ENCODE assay signal across 8 cellular contexts in the genomic region with DNA sequence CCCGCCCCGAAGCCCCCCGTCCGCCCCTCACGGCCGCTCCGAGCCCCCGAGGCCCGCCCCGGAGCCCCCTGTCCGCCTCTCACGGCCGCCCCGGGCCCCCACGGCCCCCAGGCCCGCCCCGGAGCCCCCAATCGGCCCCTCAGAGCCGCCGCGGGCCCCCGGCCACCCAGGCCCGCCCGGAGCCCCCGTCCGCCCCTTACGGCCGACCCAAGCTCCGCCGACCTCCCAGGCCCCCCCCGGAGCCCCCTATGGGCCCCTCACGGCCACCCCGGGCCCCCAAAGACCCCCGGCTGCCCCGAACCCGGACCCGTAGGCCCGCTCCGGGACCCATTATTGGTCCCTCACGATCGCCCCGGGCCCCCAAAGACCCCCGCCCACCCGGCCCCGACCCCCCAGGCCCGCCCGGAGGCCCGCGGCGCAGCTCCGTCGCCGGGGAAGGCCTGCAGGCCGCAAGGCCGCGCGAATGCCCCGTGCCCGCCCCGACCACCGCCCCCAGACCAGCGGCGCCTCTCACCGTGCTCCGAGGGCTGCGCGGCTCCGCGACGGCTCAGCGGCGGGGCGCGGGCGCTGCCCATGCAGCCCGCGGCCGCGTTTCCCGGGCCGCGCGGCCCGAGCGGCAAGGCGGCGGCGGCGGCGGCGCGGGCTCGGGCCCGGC. TPM values are rescaled to one million over a fixed set of nuclear protein-coding genes. Genes with fewer than 3 reads are reported as not detected.
DNase-seq lines count a peak whose midpoint lies in the region; ATAC-seq and TF ChIP-seq lines count a peak whose summit lies in the region.

No MANE protein-coding gene starts in this region.

- H3K4me3 ChIP-seq in body of pancreas (peak overlapping the region; percentile 38 to 67), mesenchymal stem cell (ENCODE audit: insufficient read depth in 1 of 2, low read depth in 1 of 2, low read length in 2 of 2) (peak overlapping the region; percentile 77 to 90), vagina (peak overlapping the region; percentile 87 to 99)

- H3K9me3 ChIP-seq in body of pancreas (no peaks in the 10 kb centered on the region), mesenchymal stem cell (ENCODE audit: control insufficient read depth, low read length) (no peaks in the 10 kb centered on the region), vagina (no peaks in the 10 kb centered on the region)

- TF ChIP-seq POLR2A in body of pancreas (IDR thresholded peaks at IDR 0.05), result no peak
- no peak for TF ChIP-seq POLR2A in vagina (IDR thresholded peaks at IDR 0.05)

- peak overlapping the region; percentile 28 for H4K91ac ChIP-seq in mesenchymal stem cell (ENCODE audit: low read length)

- H2AK5ac ChIP-seq in mesenchymal stem cell (ENCODE audit: low read length, severe bottlenecking), result no peak overlapping the region

- H2BK15ac ChIP-seq in mesenchymal stem cell (ENCODE audit: low read depth, poor library complexity, severe bottlenecking), result no peak overlapping the region

- no peak for TF ChIP-seq CTCF in body of pancreas (IDR thresholded peaks at IDR 0.05)
- TF ChIP-seq CTCF in vagina (IDR thresholded peaks at IDR 0.05), result no peak

- H3K79me1 ChIP-seq in mesenchymal stem cell (replicated peaks; ENCODE audit: low read length, poor library complexity, severe bottlenecking), result peaks cover 11% of the 10 kb centered on the region

- intact Hi-C loops in body of pancreas (cut with DNase I), result loop anchor here (10.0 kb wide), 1 partner anchor 75 kb away; no protein-coding TSS in a partner anchor
- intact Hi-C loops in vagina (cut with DNase I), result no loop called here

- peak overlapping the region in 1 of 2 experiments; percentile 94 for H3K14ac ChIP-seq in mesenchymal stem cell (ENCODE audit: low read length in 2 of 2)

- WGBS in body of pancreas, 2 donors, result 0% methylated on average over 15 of the region's 94 CpGs; no CpG with 5 or more reads in 1 of the 2 donors
- WGBS in mesenchymal stem cell, result 2% methylated on average over 40 of the region's 94 CpGs

- peak; percentile 26 for DNase-seq in stimulated activated CD4-positive, alpha-beta T cell treated with anti-CD3 and anti-CD28 coated beads, Interleukin-4, amount 100 ng/mL, for 1 hour
- DNase-seq in stimulated activated CD4-positive, alpha-beta T cell treated with anti-CD3 and anti-CD28 coated beads, Interleukin-4, amount 100 ng/mL, for 24 hours, result no peak
- DNase-seq in body of pancreas (peak in 1 of 4 donors; percentile 35), mesenchymal stem cell (no peak), vagina (ENCODE audit: extremely low spot score in 2 of 2) (no peak), HuH-7.5 (ENCODE audit: low spot score) (no peak)
- no peak for DNase-seq in activated effector memory CD4-positive, alpha-beta T cell treated with anti-CD3 and anti-CD28 coated beads, Interleukin-2, amount 50 U/mL, for 16 hours

- peak overlapping the region; percentile 63 for H4K8ac ChIP-seq in mesenchymal stem cell (ENCODE audit: low read length)

- peak overlapping the region; percentile 85 for H3K9ac ChIP-seq in mesenchymal stem cell (ENCODE audit: low read length)

- H3K18ac ChIP-seq in mesenchymal stem cell (ENCODE audit: low read depth in 1 of 2, low read length in 2 of 2), result peak overlapping the region; percentile 75 to 80

- peak overlapping the region; percentile 85 for H2BK5ac ChIP-seq in mesenchymal stem cell (ENCODE audit: low read depth, low read length, poor library complexity, severe bottlenecking)

- peak overlapping the region in 1 of 2 experiments; percentile 42 for H2BK12ac ChIP-seq in mesenchymal stem cell (ENCODE audit: low read length in 2 of 2)

- no peaks in the 10 kb centered on the region for H3K36me3 ChIP-seq in body of pancreas (replicated peaks in 1 of 2; ENCODE audit: insufficient read depth in 1 of 2, low read depth in 2 of 2)
- peaks cover 0 to 4% of the 10 kb centered on the region in 2 experiments for H3K36me3 ChIP-seq in mesenchymal stem cell (ENCODE audit: control insufficient read depth in 1 of 2, insufficient read depth in 2 of 2, low read depth in 1 of 2, low read length in 2 of 2)
- H3K36me3 ChIP-seq in vagina, result no peaks in the 10 kb centered on the region

- peaks cover 52% of the 10 kb centered on the region for H3K4me1 ChIP-seq in body of pancreas
- H3K4me1 ChIP-seq in mesenchymal stem cell (ENCODE audit: control insufficient read depth, insufficient read depth, low read depth, low read length), result peaks cover 20% of the 10 kb centered on the region
- peaks cover 59% of the 10 kb centered on the region for H3K4me1 ChIP-seq in vagina

- no peak for ATAC-seq in body of pancreas
- no peak for ATAC-seq in GM18861 (IDR thresholded peaks at IDR 0.05; ENCODE audit: unreplicated experiment)

- no peak overlapping the region for H3K23ac ChIP-seq in mesenchymal stem cell (ENCODE audit: low read length in 2 of 2)

- H2BK120ac ChIP-seq in mesenchymal stem cell (ENCODE audit: low read depth, low read length), result peak overlapping the region; percentile 95

- no peak overlapping the region for H2AFZ ChIP-seq in mesenchymal stem cell (ENCODE audit: low read depth, low read length)

- H3K4me2 ChIP-seq in mesenchymal stem cell (ENCODE audit: low read length, poor library complexity, severe bottlenecking), result no peak overlapping the region

- H3K27ac ChIP-seq in body of pancreas, result peak overlapping the region; percentile 91 to 99 (median 96)
- no peak overlapping the region for H3K27ac ChIP-seq in mesenchymal stem cell (ENCODE audit: low read length, poor library complexity, severe bottlenecking)
- H3K27ac ChIP-seq in vagina, result peak overlapping the region; percentile 98

- H3K4ac ChIP-seq in mesenchymal stem cell (ENCODE audit: low read depth in 1 of 2, low read length in 2 of 2), result peak overlapping the region in 1 of 2 experiments; percentile 88

- H3K27me3 ChIP-seq in body of pancreas (no peaks in the 10 kb centered on the region), mesenchymal stem cell (ENCODE audit: control insufficient read depth in 1 of 2, insufficient read depth in 1 of 2, low read length in 2 of 2) (no peaks in the 10 kb centered on the region), vagina (no peaks in the 10 kb centered on the region)

RNA-seq across cellular contexts. Expression of gene ANKRD11, which starts 0.5 kb away (rescaled TPM):
- 10 to 100 TPM; 52.1 to 97.9 TPM for total RNA-seq in body of pancreas
- polyA plus RNA-seq in mesenchymal stem cell (2013, experiment 1 of 2), result 92.7 TPM
- 93.6 TPM for polyA plus RNA-seq in mesenchymal stem cell (2013, experiment 2 of 2)
- total RNA-seq in vagina, result 135 TPM

RNA-seq across cellular contexts. Expression of gene SPG7, which starts 18.3 kb away (rescaled TPM):
- total RNA-seq in body of pancreas (100 to 1,000 TPM; 107 to 152 TPM), vagina (119 TPM)
- polyA plus RNA-seq in mesenchymal stem cell (2013, experiment 1 of 2), result 40.7 TPM
- polyA plus RNA-seq in mesenchymal stem cell (2013, experiment 2 of 2), result 37.8 TPM
